In genomic region chr11:16365456-16366355, GRCh38 we compare ENCODE assay signal across 14 cellular contexts. TPM values are rescaled to one million over a fixed set of nuclear protein-coding genes. Genes with fewer than 3 reads are reported as not detected.
DNase-seq lines count a peak whose midpoint lies in the region; TF ChIP-seq lines count a peak whose summit lies in the region.
"Had no signal": no experiment of that assay in that cellular context is flagged by ENCODE, and none has a peak within 500 bp of the region (broad histone marks: within the 10 kb centered on the region; RNA-seq: fewer than 3 reads in every experiment).

No MANE protein-coding gene starts in this region.

- no peak overlapping the region for H3K4me3 Mint-ChIP-seq in neural crest cell
- H3K4me3 Mint-ChIP-seq: activated B cell treated with CpG ODN at 0.5 μM for 24 hours; T-helper 2 cell treated with Interferon-gamma antibody and Interleukin-4, amounts not matched to agents 5 μg/mL and 100 μg/mL, for 36 hours had no signal

- peaks cover 3% of the 10 kb centered on the region for H3K9me3 Mint-ChIP-seq in neural crest cell

- peaks cover 26% of the 10 kb centered on the region for H3K4me1 Mint-ChIP-seq in neural crest cell
- H3K4me1 Mint-ChIP-seq: activated B cell treated with CpG ODN at 0.5 μM for 24 hours had no signal

- no peak for TF ChIP-seq CTCF in neural crest cell (conservative IDR thresholded peaks at IDR 0.05)

- peaks cover 3% of the 10 kb centered on the region for H3K36me3 Mint-ChIP-seq in neural crest cell (ENCODE audit: low read depth)

- in situ Hi-C loops in SK-MEL-5 (cut with HindIII; ENCODE audit: low pct_unique_long_range_greater_than_20kb, low sequenced_read_pairs): no loop called here

- peak overlapping the region; percentile 9 for H3K27ac Mint-ChIP-seq in neural crest cell (ENCODE audit: unreplicated experiment)
- H3K27ac Mint-ChIP-seq: activated B cell treated with CpG ODN at 0.5 μM for 24 hours; T-helper 2 cell treated with Interferon-gamma antibody and Interleukin-4, amounts not matched to agents 5 μg/mL and 100 μg/mL, for 36 hours had no signal

- DNase-seq in DMS53 (lab: John Stamatoyannopoulos, UW) (peak; percentile 45), NCI-H2029 (lab: John Stamatoyannopoulos, UW) (peak; percentile 15), SK-MEL-5 (ENCODE audit: low read depth, low spot score) (peak; percentile 87), neural crest cell (ENCODE audit: low read depth, low spot score) (no peak), NCI-H1694 (lab: John Stamatoyannopoulos, UW) (no peak), ecto neural progenitor cell (ENCODE audit: low spot score) (no peak), AG08396 (ENCODE audit: low spot score) (no peak)
- DNase-seq: activated B cell treated with CpG ODN at 0.5 μM for 24 hours; brain microvascular endothelial cell; COR-L47; OCI-M1; stimulated activated CD8-positive, alpha-beta memory T cell treated with anti-CD3 and anti-CD28 coated beads, Interleukin-4, amount 100 ng/mL, for 48 hours had no signal

- H3K27me3 Mint-ChIP-seq in neural crest cell (ENCODE audit: low read depth): no peaks in the 10 kb centered on the region
- H3K27me3 Mint-ChIP-seq: activated B cell treated with CpG ODN at 0.5 μM for 24 hours had no signal

RNA-seq across cellular contexts. Expression of gene SOX6, which starts 9.4 kb away (rescaled TPM):
- 83.2 and 84.9 TPM in 2 replicates for total RNA-seq in SK-MEL-5 (2014; rRNA removed; shearing (Covaris generic))
- polyA plus RNA-seq in SK-MEL-5 (2015; cell fraction: cytosol; rRNA removed): 32.2 and 52.1 TPM in 2 replicates
- 54.4 and 56.4 TPM in 2 replicates for polyA plus RNA-seq in SK-MEL-5 (2015; cell fraction: nucleus; rRNA removed)
- 18.6 and 19.6 TPM in 2 replicates for total RNA-seq in neural crest cell
- total RNA-seq: activated B cell treated with CpG ODN at 0.5 μM for 24 hours; activated CD8-positive, alpha-beta memory T cell treated with anti-CD3 and anti-CD28 coated beads for 36 hours had no signal

Comparison
In these comparisons a context has a peak if more than half of its experiments do, and no peak if none do; other contexts are left out.
1. DNase-seq: peak in DMS53 (single experiment), NCI-H2029 (single experiment) and SK-MEL-5 (single experiment); none in neural crest cell (single experiment), NCI-H1694 (single experiment), ecto neural progenitor cell (single experiment) and AG08396 (single experiment).